ENCODE assay signal across 13 cellular contexts in the genomic region with DNA sequence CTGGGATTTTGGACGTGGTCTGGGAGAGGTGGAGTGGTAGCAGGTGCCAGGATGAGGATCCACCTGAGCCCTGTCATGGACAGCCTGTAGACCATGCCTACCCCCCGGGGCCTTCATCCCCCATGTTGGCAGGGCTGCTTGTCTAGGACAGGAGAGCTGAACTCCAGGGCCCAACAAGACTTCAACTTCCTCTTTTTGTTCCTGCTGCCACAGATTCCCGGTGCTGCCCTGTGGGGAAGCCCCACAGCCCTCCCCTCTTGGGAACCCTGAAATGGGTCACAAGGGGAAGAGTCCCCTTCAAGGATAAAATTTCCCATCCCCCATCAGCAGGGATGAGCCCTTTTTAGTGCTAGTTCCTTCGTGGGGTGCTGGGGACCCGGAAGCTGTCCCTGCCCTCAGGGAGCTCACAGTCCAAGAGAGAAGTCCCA. TPM values are rescaled to one million over a fixed set of nuclear protein-coding genes. Genes with fewer than 3 reads are reported as not detected.
A peak's percentile ranks its signal among the peaks of the same experiment; 100 is the strongest.
DNase-seq lines count a peak whose midpoint lies in the region; ATAC-seq and TF ChIP-seq lines count a peak whose summit lies in the region.
"Had no signal": no experiment of that assay in that cellular context is flagged by ENCODE, and none has a peak within 500 bp of the region (broad histone marks: within the 10 kb centered on the region; RNA-seq: fewer than 3 reads in every experiment).

No MANE protein-coding gene starts in this region.

- H3K9ac ChIP-seq in neuronal stem cell (ENCODE audit: low read depth, low read length, poor library complexity), result no peak overlapping the region

- no peak overlapping the region for H4K91ac ChIP-seq in neuronal stem cell (ENCODE audit: low read depth, low read length, poor library complexity)

- H3K9me3 Mint-ChIP-seq in T-helper 1 cell treated with Interleukin-12 subunit alpha and Interleukin-12 subunit beta and Interleukin-4 antibody, amounts not matched to agents 30 μg/mL and 1 μg/mL, for 36 hours, result no peaks in the 10 kb centered on the region
- H3K9me3 Mint-ChIP-seq in activated naive CD8-positive, alpha-beta T cell treated with anti-CD3 and anti-CD28 coated beads, Interleukin-2, amount 50 U/mL, for 24 hours, result no peaks in the 10 kb centered on the region

- TF ChIP-seq POLR2A in esophagus squamous epithelium (IDR thresholded peaks at IDR 0.05), result no peak

- ATAC-seq in activated naive CD8-positive, alpha-beta T cell treated with anti-CD3 and anti-CD28 coated beads, Interleukin-2, amount 50 U/mL, for 24 hours, result no peak

- peak overlapping the region in 1 of 2 donors; percentile 4 for H3K4me3 ChIP-seq in neuronal stem cell (ENCODE audit: low read length in 2 of 2)
- H3K4me3 ChIP-seq in esophagus squamous epithelium, result no peak overlapping the region

- H3K4me2 ChIP-seq in neuronal stem cell (ENCODE audit: insufficient read depth, low read length, poor library complexity, severe bottlenecking), result no peak overlapping the region

- H3K18ac ChIP-seq in neuronal stem cell (ENCODE audit: low read length), result no peak overlapping the region

- no peak overlapping the region for H3K4ac ChIP-seq in neuronal stem cell (ENCODE audit: low read length)

- peaks cover 20% of the 10 kb centered on the region for H3K36me3 Mint-ChIP-seq in T-helper 1 cell treated with Interleukin-12 subunit alpha and Interleukin-12 subunit beta and Interleukin-4 antibody, amounts not matched to agents 30 μg/mL and 1 μg/mL, for 36 hours (ENCODE audit: low read depth)
- H3K36me3 Mint-ChIP-seq in activated naive CD8-positive, alpha-beta T cell treated with anti-CD3 and anti-CD28 coated beads, Interleukin-2, amount 50 U/mL, for 24 hours (ENCODE audit: low read depth), result peaks cover 14% of the 10 kb centered on the region

- H3K36me3 ChIP-seq in neuronal stem cell (replicated peaks in 1 of 2; ENCODE audit: control insufficient read depth in 2 of 2, insufficient read depth in 2 of 2, low read length in 2 of 2) (peaks cover 0 to 6% of the 10 kb centered on the region in 2 donors), esophagus squamous epithelium (no peaks in the 10 kb centered on the region)
- H3K36me3 ChIP-seq: brain microvascular endothelial cell had no signal

- peak overlapping the region; percentile 82 for H2BK12ac ChIP-seq in neuronal stem cell (ENCODE audit: low read length)

- H2BK5ac ChIP-seq in neuronal stem cell (ENCODE audit: low read length), result no peak overlapping the region

- no peak overlapping the region for H3K23ac ChIP-seq in neuronal stem cell (ENCODE audit: low read depth, low read length, poor library complexity)

- no peaks in the 10 kb centered on the region for H3K27me3 Mint-ChIP-seq in T-helper 1 cell treated with Interleukin-12 subunit alpha and Interleukin-12 subunit beta and Interleukin-4 antibody, amounts not matched to agents 30 μg/mL and 1 μg/mL, for 36 hours (ENCODE audit: low read depth)
- no peaks in the 10 kb centered on the region for H3K27me3 Mint-ChIP-seq in activated naive CD8-positive, alpha-beta T cell treated with anti-CD3 and anti-CD28 coated beads, Interleukin-2, amount 50 U/mL, for 24 hours

- H4K8ac ChIP-seq in neuronal stem cell (ENCODE audit: low read depth, low read length), result no peak overlapping the region

- no peak overlapping the region for H2BK120ac ChIP-seq in neuronal stem cell (ENCODE audit: low read depth, low read length)

- H3K14ac ChIP-seq in neuronal stem cell (ENCODE audit: low read length), result no peak overlapping the region

- H2AFZ ChIP-seq in neuronal stem cell (ENCODE audit: low read length), result no peak overlapping the region

- intact Hi-C loops in esophagus squamous epithelium (cut with DNase I), result no loop called here

- H3K27ac ChIP-seq in neuronal stem cell (replicated peaks; ENCODE audit: low read length) (no peak overlapping the region), esophagus squamous epithelium (peak overlapping the region in 1 of 4 donors; percentile 28)
- H3K27ac ChIP-seq: brain microvascular endothelial cell had no signal

- H3K27me3 ChIP-seq in neuronal stem cell (ENCODE audit: control insufficient read depth in 3 of 3, insufficient read depth in 3 of 3, low read depth in 1 of 3, low read length in 3 of 3) (peaks cover 0 to 15% (median 0%) of the 10 kb centered on the region in 3 experiments), esophagus squamous epithelium (peaks cover 0 to 29% (median 0%) of the 10 kb centered on the region in 4 donors)
- H3K27me3 ChIP-seq: brain microvascular endothelial cell had no signal

- DNase-seq in T-helper 1 cell (no peak), MV-4-11 (lab: John Stamatoyannopoulos, UW) (peak; percentile 60), neuronal stem cell (ENCODE audit: low spot score) (no peak), SW 1271 (lab: John Stamatoyannopoulos, UW) (no peak), hepatic stellate cell (ENCODE audit: low spot score) (no peak), esophagus squamous epithelium (lab: John Stamatoyannopoulos, UW) (no peak)
- no peak for DNase-seq in activated naive CD8-positive, alpha-beta T cell treated with anti-CD3 and anti-CD28 coated beads, Interleukin-2, amount 50 U/mL, for 24 hours
- DNase-seq: activated CD4-positive, alpha-beta T cell treated with anti-CD3 and anti-CD28 coated beads, Interleukin-2, amount 50 U/mL, for 1 hour; brain microvascular endothelial cell had no signal

- peak overlapping the region; percentile 30 for H2AK5ac ChIP-seq in neuronal stem cell (ENCODE audit: low read depth, low read length)

- peak overlapping the region; percentile 40 for H2BK15ac ChIP-seq in neuronal stem cell (ENCODE audit: low read length)

- no peaks in the 10 kb centered on the region for H3K79me1 ChIP-seq in neuronal stem cell (ENCODE audit: low read depth, low read length)

- no peak for TF ChIP-seq CTCF in esophagus squamous epithelium (IDR thresholded peaks at IDR 0.05)

- H3K9me3 ChIP-seq in neuronal stem cell (replicated peaks in 1 of 2; ENCODE audit: control insufficient read depth in 2 of 2, insufficient read depth in 1 of 2, low read depth in 1 of 2, low read length in 2 of 2) (peaks cover 0 to 2% of the 10 kb centered on the region in 2 donors), esophagus squamous epithelium (no peaks in the 10 kb centered on the region)

- peak overlapping the region; percentile 95 for H3K27ac Mint-ChIP-seq in T-helper 1 cell treated with Interleukin-12 subunit alpha and Interleukin-12 subunit beta and Interleukin-4 antibody, amounts not matched to agents 30 μg/mL and 1 μg/mL, for 36 hours
- peak overlapping the region; percentile 92 for H3K27ac Mint-ChIP-seq in activated naive CD8-positive, alpha-beta T cell treated with anti-CD3 and anti-CD28 coated beads, Interleukin-2, amount 50 U/mL, for 24 hours

- H3K4me1 Mint-ChIP-seq in T-helper 1 cell treated with Interleukin-12 subunit alpha and Interleukin-12 subunit beta and Interleukin-4 antibody, amounts not matched to agents 30 μg/mL and 1 μg/mL, for 36 hours (ENCODE audit: low read depth), result peaks cover 57% of the 10 kb centered on the region
- H3K4me1 Mint-ChIP-seq in activated naive CD8-positive, alpha-beta T cell treated with anti-CD3 and anti-CD28 coated beads, Interleukin-2, amount 50 U/mL, for 24 hours, result peaks cover 61% of the 10 kb centered on the region

- no CpG with 5 or more reads among the region's 5 CpGs for WGBS in neuronal stem cell (ENCODE audit: extremely low coverage in 2 of 2, insufficient read length in 2 of 2, insufficient replicate concordance in 1 of 2), 2 donors
- 47 to 51% methylated on average over 2 of the region's 5 CpGs for WGBS in esophagus squamous epithelium, 2 donors

- H3K4me1 ChIP-seq in neuronal stem cell (ENCODE audit: control insufficient read depth in 2 of 2, insufficient read depth in 1 of 2, low read depth in 1 of 2, low read length in 2 of 2) (peaks cover 11 to 27% of the 10 kb centered on the region in 2 donors), esophagus squamous epithelium (peaks cover 9 to 51% (median 16%) of the 10 kb centered on the region in 3 donors)

- H3K4me3 Mint-ChIP-seq in T-helper 1 cell treated with Interleukin-12 subunit alpha and Interleukin-12 subunit beta and Interleukin-4 antibody, amounts not matched to agents 30 μg/mL and 1 μg/mL, for 36 hours, result peak overlapping the region; percentile 94
- H3K4me3 Mint-ChIP-seq in activated naive CD8-positive, alpha-beta T cell treated with anti-CD3 and anti-CD28 coated beads, Interleukin-2, amount 50 U/mL, for 24 hours, result peak overlapping the region; percentile 85

RNA-seq across cellular contexts. Expression of gene CUEDC2, which starts 1.3 kb away (rescaled TPM):
- 114 TPM for polyA plus RNA-seq in neuronal stem cell (2013, experiment 1 of 2)
- 113 TPM for polyA plus RNA-seq in neuronal stem cell (2013, experiment 2 of 2)
- 10 to 100 TPM; 16.6 to 37.6 (median 27.0) TPM for total RNA-seq in esophagus squamous epithelium

RNA-seq across cellular contexts. Expression of gene FBXL15, which starts 13.0 kb away (rescaled TPM):
- polyA plus RNA-seq in neuronal stem cell (2013, experiment 1 of 2), result 4.7 TPM
- 4.8 TPM for polyA plus RNA-seq in neuronal stem cell (2013, experiment 2 of 2)
- 10 to 100 TPM; 10.6 to 20.2 (median 18.8) TPM for total RNA-seq in esophagus squamous epithelium

RNA-seq across cellular contexts. Expression of gene PSD, which starts 15.0 kb away (rescaled TPM):
- 2.4 TPM for polyA plus RNA-seq in neuronal stem cell (2013, experiment 1 of 2)
- polyA plus RNA-seq in neuronal stem cell (2013, experiment 2 of 2), result 1.9 TPM
- 1 to 10 TPM in 2 of 4 donors, under 1 TPM in 2; 0.22 to 3.4 (median 0.93) TPM for total RNA-seq in esophagus squamous epithelium
- total RNA-seq: A172 had no signal

RNA-seq across cellular contexts. Expression of gene C10orf95, which starts 17.7 kb away (rescaled TPM):
- polyA plus RNA-seq in neuronal stem cell (2013, experiment 1 of 2), result 0.10 TPM
- polyA plus RNA-seq in neuronal stem cell (2013, experiment 2 of 2), result 0.18 TPM
- 1 to 10 TPM in 2 of 4 donors, under 1 TPM in 1, not detected in 1; 0.23 to 1.9 (median 1.1) TPM for total RNA-seq in esophagus squamous epithelium
- total RNA-seq: A172, myocyte, smooth muscle cell had no signal

RNA-seq across cellular contexts. Expression of gene NFKB2, which starts 38.1 kb away (rescaled TPM):
- polyA plus RNA-seq in neuronal stem cell (2013, experiment 1 of 2), result 7.6 TPM
- 8.2 TPM for polyA plus RNA-seq in neuronal stem cell (2013, experiment 2 of 2)
- 10 to 100 TPM; 10.7 to 20.2 (median 15.6) TPM for total RNA-seq in esophagus squamous epithelium
